In genomic region chr1:26288311-26288941, GRCh38 we compare ENCODE assay signal across 8 cellular contexts. TPM values are rescaled to one million over a fixed set of nuclear protein-coding genes. Genes with fewer than 3 reads are reported as not detected.
DNase-seq lines count a peak whose midpoint lies in the region; ATAC-seq and TF ChIP-seq lines count a peak whose summit lies in the region.

No MANE protein-coding gene starts in this region.

- ATAC-seq in foreskin keratinocyte (no peak), HG02970 (IDR thresholded peaks at IDR 0.05; ENCODE audit: low FRiP score, unreplicated experiment) (no peak), HG02885 (IDR thresholded peaks at IDR 0.05; ENCODE audit: poor library complexity, unreplicated experiment) (no peak), GM18873 (IDR thresholded peaks at IDR 0.05; ENCODE audit: low FRiP score, unreplicated experiment) (no peak), GM21619 (IDR thresholded peaks at IDR 0.05; ENCODE audit: unreplicated experiment) (no peak)
- peak; percentile 10 for ATAC-seq in stimulated activated memory B cell treated with anti-CD40 and anti-IgM and Interleukin-4, amounts not matched to agents 10 μg/mL and 1 μg/mL and 100 μg/mL, for 72 hours

- no peak overlapping the region for H3K4me3 Mint-ChIP-seq in stimulated activated memory B cell treated with anti-CD40 and anti-IgM and Interleukin-4, amounts not matched to agents 10 μg/mL and 1 μg/mL and 100 μg/mL, for 72 hours

- H3K4me1 Mint-ChIP-seq in stimulated activated memory B cell treated with anti-CD40 and anti-IgM and Interleukin-4, amounts not matched to agents 10 μg/mL and 1 μg/mL and 100 μg/mL, for 72 hours, result peaks cover 98% of the 10 kb centered on the region

- H3K9me3 Mint-ChIP-seq in stimulated activated memory B cell treated with anti-CD40 and anti-IgM and Interleukin-4, amounts not matched to agents 10 μg/mL and 1 μg/mL and 100 μg/mL, for 72 hours, result no peaks in the 10 kb centered on the region

- H3K27ac Mint-ChIP-seq in stimulated activated memory B cell treated with anti-CD40 and anti-IgM and Interleukin-4, amounts not matched to agents 10 μg/mL and 1 μg/mL and 100 μg/mL, for 72 hours, result peak overlapping the region; percentile 95

- no peak overlapping the region for H3K27ac ChIP-seq in foreskin keratinocyte

- no peaks in the 10 kb centered on the region for H3K27me3 ChIP-seq in foreskin keratinocyte

- no peaks in the 10 kb centered on the region for H3K27me3 Mint-ChIP-seq in stimulated activated memory B cell treated with anti-CD40 and anti-IgM and Interleukin-4, amounts not matched to agents 10 μg/mL and 1 μg/mL and 100 μg/mL, for 72 hours

- H3K36me3 Mint-ChIP-seq in stimulated activated memory B cell treated with anti-CD40 and anti-IgM and Interleukin-4, amounts not matched to agents 10 μg/mL and 1 μg/mL and 100 μg/mL, for 72 hours, result peaks cover 10% of the 10 kb centered on the region

- H3K4me1 ChIP-seq in foreskin keratinocyte, result peaks cover 3% of the 10 kb centered on the region

- DNase-seq in M059J (ENCODE audit: low read depth) (peak; percentile 26), foreskin keratinocyte (no peak)
- DNase-seq in activated CD4-positive, alpha-beta T cell treated with anti-CD3 and anti-CD28 coated beads, Interleukin-2, amount 50 U/mL, for 48 hours, result peak; percentile 75 to 83

- peak; percentile 40 for TF ChIP-seq CTCF in foreskin keratinocyte (conservative IDR thresholded peaks at IDR 0.05)

RNA-seq across cellular contexts. Expression of gene SH3BGRL3, which starts 8.5 kb away (rescaled TPM):
- total RNA-seq in M059J (2014; rRNA removed; shearing (Covaris generic)), result 268 and 302 TPM in 2 replicates
- 194 and 196 TPM in 2 replicates for total RNA-seq in foreskin keratinocyte
- 543 and 549 TPM in 2 replicates for polyA plus RNA-seq in foreskin keratinocyte

RNA-seq across cellular contexts. Expression of gene UBXN11, which starts 18.0 kb away (rescaled TPM):
- total RNA-seq in M059J (2014; rRNA removed; shearing (Covaris generic)), result 4.1 and 7.3 TPM in 2 replicates
- total RNA-seq in foreskin keratinocyte, result 5.6 and 9.9 TPM in 2 replicates
- polyA plus RNA-seq in foreskin keratinocyte, result 12.4 and 13.3 TPM in 2 replicates

RNA-seq across cellular contexts. Expression of gene CD52, which starts 29.3 kb away (rescaled TPM):
- total RNA-seq in M059J (2014; rRNA removed; shearing (Covaris generic)), result not detected in 2 replicates
- 0.25 TPM in 1 of 2 replicates, not detected in the other for total RNA-seq in foreskin keratinocyte
- 0.18 and 0.36 TPM in 2 replicates for polyA plus RNA-seq in foreskin keratinocyte

RNA-seq across cellular contexts. Expression of gene CEP85, which starts 54.4 kb away (rescaled TPM):
- total RNA-seq in M059J (2014; rRNA removed; shearing (Covaris generic)), result 28.6 and 43.0 TPM in 2 replicates
- 18.9 and 22.2 TPM in 2 replicates for total RNA-seq in foreskin keratinocyte
- 9.7 and 12.0 TPM in 2 replicates for polyA plus RNA-seq in foreskin keratinocyte

Comparison
In these comparisons a context has a peak if more than half of its experiments do, and no peak if none do; other contexts are left out.
1. DNase-seq: peak in M059J (single experiment) and activated CD4-positive, alpha-beta T cell treated with anti-CD3 and anti-CD28 coated beads, Interleukin-2, amount 50 U/mL, for 48 hours (2 of 2); none in foreskin keratinocyte (0 of 2).